9 cellular contexts compared by ENCODE assay signal in genomic region chr11:1825039-1825740, GRCh38. TPM values are rescaled to one million over a fixed set of nuclear protein-coding genes. Genes with fewer than 3 reads are reported as not detected.
DNase-seq lines count a peak whose midpoint lies in the region; ATAC-seq, FAIRE-seq and TF ChIP-seq lines count a peak whose summit lies in the region.
"Had no signal": no experiment of that assay in that cellular context is flagged by ENCODE, and none has a peak within 500 bp of the region (broad histone marks: within the 10 kb centered on the region; RNA-seq: fewer than 3 reads in every experiment).

No MANE protein-coding gene starts in this region.

- DNase-seq in AG10803 (ENCODE audit: low read depth), result no peak
- no peak for DNase-seq in HFFc6
- DNase-seq in astrocyte (ENCODE audit: low read depth), result no peak
- peak in 2 of 3 donors; percentile 83 to 88 for DNase-seq in right lobe of liver
- DNase-seq in NCI-H2196 treated with DMSO at 0.1 percent for 48 hours (lab: John Stamatoyannopoulos, UW; ENCODE audit: unreplicated experiment), result no peak
- no peak for DNase-seq in SHP77 (lab: John Stamatoyannopoulos, UW)
- no peak for DNase-seq in hypothalamus (lab: John Stamatoyannopoulos, UW)

- H3K36me3 Mint-ChIP-seq in HFFc6 (ENCODE audit: low read depth) (no peaks in the 10 kb centered on the region), astrocyte (ENCODE audit: low read depth, unreplicated experiment) (peaks cover 2% of the 10 kb centered on the region)

- H3K4me3 Mint-ChIP-seq in HFFc6 (no peak overlapping the region), astrocyte (ENCODE audit: unreplicated experiment) (no peak overlapping the region)

- H3K27me3 Mint-ChIP-seq in HFFc6 (ENCODE audit: insufficient read depth), result peaks cover 10% of the 10 kb centered on the region; the same call in 1 of the 2 replicates
- H3K27me3 Mint-ChIP-seq in astrocyte (ENCODE audit: low read depth, unreplicated experiment), result peaks cover 26% of the 10 kb centered on the region

- H3K9me3 Mint-ChIP-seq in HFFc6, result no peaks in the 10 kb centered on the region; the same call in 1 of the 2 replicates
- peaks cover 4% of the 10 kb centered on the region for H3K9me3 Mint-ChIP-seq in astrocyte (ENCODE audit: unreplicated experiment)

- intact Hi-C loops in right lobe of liver (cut with DNase I), result loop anchor here in 1 of 2 donors (5.0 kb wide), 1 partner anchor 128 kb away; the partner anchor contains the start of gene KRTAP5-6

- H3K27ac ChIP-seq in astrocyte (ENCODE audit: low read depth, low read length) (no peak overlapping the region), right lobe of liver (no peak overlapping the region)

- no peaks in the 10 kb centered on the region for H3K36me3 ChIP-seq in astrocyte (ENCODE audit: insufficient read depth, low read length)
- H3K36me3 ChIP-seq in right lobe of liver, result no peaks in the 10 kb centered on the region

- H3K4me1 ChIP-seq in astrocyte (ENCODE audit: insufficient read depth, low read length) (peaks cover 38% of the 10 kb centered on the region), right lobe of liver (peaks cover 0 to 12% (median 3%) of the 10 kb centered on the region in 4 donors)

- no peak for TF ChIP-seq POLR2A in right lobe of liver (IDR thresholded peaks at IDR 0.05)

- FAIRE-seq in astrocyte (lab: Jason Lieb, UNC), result no peak
- FAIRE-seq: colon had no signal

- ATAC-seq in right lobe of liver (peak; percentile 82 to 88 (median 84)), HG02885 (IDR thresholded peaks at IDR 0.05; ENCODE audit: poor library complexity, unreplicated experiment) (no peak)

- no peak overlapping the region for H3K4me3 ChIP-seq in AG10803 (ENCODE audit: low read length)
- H3K4me3 ChIP-seq in astrocyte (ENCODE audit: insufficient read depth, low read depth, low read length), result no peak overlapping the region
- no peak overlapping the region for H3K4me3 ChIP-seq in right lobe of liver

- no peak overlapping the region for H3K27ac Mint-ChIP-seq in HFFc6
- no peak overlapping the region for H3K27ac Mint-ChIP-seq in astrocyte (ENCODE audit: unreplicated experiment)

- WGBS in right lobe of liver (ENCODE audit: insufficient coverage, low coverage, low lambda C conversion rate, missing lambda C conversion rate), result no CpG with 5 or more reads among the region's 26 CpGs

- TF ChIP-seq CTCF in AG10803 (conservative IDR thresholded peaks at IDR 0.05; ENCODE audit: low read length) (peak; percentile 22; the same call in 1 of the 2 replicates), HFFc6 (IDR thresholded peaks at IDR 0.05) (peak; percentile 31), astrocyte (IDR thresholded peaks at IDR 0.05; ENCODE audit: insufficient read depth, low read depth, low read length) (peak; percentile 19), right lobe of liver (IDR thresholded peaks at IDR 0.05) (peak; percentile 48 to 77 (median 63))

- H3K4me1 Mint-ChIP-seq in HFFc6 (ENCODE audit: low read depth), result peaks cover 22% of the 10 kb centered on the region
- H3K4me1 Mint-ChIP-seq in astrocyte (ENCODE audit: low read depth, unreplicated experiment), result peaks cover 26% of the 10 kb centered on the region

- H4K20me1 ChIP-seq in astrocyte (ENCODE audit: insufficient read depth, low read length), result no peaks in the 10 kb centered on the region

- no peaks in the 10 kb centered on the region for H3K27me3 ChIP-seq in astrocyte (ENCODE audit: insufficient read depth, low read length)
- no peaks in the 10 kb centered on the region for H3K27me3 ChIP-seq in right lobe of liver

- no peaks in the 10 kb centered on the region for H3K79me2 ChIP-seq in astrocyte (ENCODE audit: insufficient read depth, low read length)

- H3K4me2 ChIP-seq in astrocyte (ENCODE audit: low read length), result no peak overlapping the region

- H2AFZ ChIP-seq in astrocyte (ENCODE audit: low read depth, low read length), result no peak overlapping the region

- no peak overlapping the region for H3K9ac ChIP-seq in astrocyte (ENCODE audit: low read length)

- H3K9me3 ChIP-seq in astrocyte (ENCODE audit: insufficient read depth, low read depth, low read length), result no peaks in the 10 kb centered on the region
- no peaks in the 10 kb centered on the region for H3K9me3 ChIP-seq in right lobe of liver

RNA-seq across cellular contexts. Expression of gene SYT8, which starts 9.6 kb away (rescaled TPM):
- not detected for total RNA-seq in HFFc6 (2021; fragmentation: NEBNext Ultra II Directional; extraction: Animal tissue kit (Norgen Biotek cat#: 25700))
- 0.36 and 0.38 TPM in 2 replicates for total RNA-seq in astrocyte
- under 1 TPM in 1 of 6 experiments, not detected in 5; 0.68 TPM for total RNA-seq in right lobe of liver

RNA-seq across cellular contexts. Expression of gene TNNI2, which starts 13.6 kb away (rescaled TPM):
- total RNA-seq in HFFc6 (2021; fragmentation: NEBNext Ultra II Directional; extraction: Animal tissue kit (Norgen Biotek cat#: 25700)), result not detected
- total RNA-seq in astrocyte (not detected in 2 replicates), right lobe of liver (1 to 10 TPM in 2 of 6 experiments, under 1 TPM in 1, not detected in 3; 0.31 to 1.9 (median 1.1) TPM)

RNA-seq across cellular contexts. Expression of gene LSP1, which starts 27.7 kb away (rescaled TPM):
- 1 to 10 TPM in 1 of 6 experiments, under 1 TPM in 3, not detected in 2; 0.18 to 2.6 (median 0.27) TPM for total RNA-seq in HFFc6 (2021; fragmentation: NEBNext Ultra II Directional; extraction: Animal tissue kit (Norgen Biotek cat#: 25700))
- 1.3 and 1.9 TPM in 2 replicates for total RNA-seq in astrocyte
- total RNA-seq in right lobe of liver, result 10 to 100 TPM in 3 of 6 experiments, 1 to 10 TPM in 3; 2.3 to 20.6 (median 8.8) TPM

Comparison
In these comparisons a context has a peak if more than half of its experiments do, and no peak if none do; other contexts are left out.
1. DNase-seq: peak in right lobe of liver (2 of 3); none in AG10803 (single experiment), HFFc6 (single experiment), astrocyte (single experiment), NCI-H2196 treated with DMSO at 0.1 percent for 48 hours (single experiment), SHP77 (0 of 2) and hypothalamus (0 of 51).
2. Peak in every context shown above with its lines, with median percentiles within 50 percentile points of each other: CTCF ChIP-seq.